Comparison of ENCODE assay signal across 8 cellular contexts in the genomic region with DNA sequence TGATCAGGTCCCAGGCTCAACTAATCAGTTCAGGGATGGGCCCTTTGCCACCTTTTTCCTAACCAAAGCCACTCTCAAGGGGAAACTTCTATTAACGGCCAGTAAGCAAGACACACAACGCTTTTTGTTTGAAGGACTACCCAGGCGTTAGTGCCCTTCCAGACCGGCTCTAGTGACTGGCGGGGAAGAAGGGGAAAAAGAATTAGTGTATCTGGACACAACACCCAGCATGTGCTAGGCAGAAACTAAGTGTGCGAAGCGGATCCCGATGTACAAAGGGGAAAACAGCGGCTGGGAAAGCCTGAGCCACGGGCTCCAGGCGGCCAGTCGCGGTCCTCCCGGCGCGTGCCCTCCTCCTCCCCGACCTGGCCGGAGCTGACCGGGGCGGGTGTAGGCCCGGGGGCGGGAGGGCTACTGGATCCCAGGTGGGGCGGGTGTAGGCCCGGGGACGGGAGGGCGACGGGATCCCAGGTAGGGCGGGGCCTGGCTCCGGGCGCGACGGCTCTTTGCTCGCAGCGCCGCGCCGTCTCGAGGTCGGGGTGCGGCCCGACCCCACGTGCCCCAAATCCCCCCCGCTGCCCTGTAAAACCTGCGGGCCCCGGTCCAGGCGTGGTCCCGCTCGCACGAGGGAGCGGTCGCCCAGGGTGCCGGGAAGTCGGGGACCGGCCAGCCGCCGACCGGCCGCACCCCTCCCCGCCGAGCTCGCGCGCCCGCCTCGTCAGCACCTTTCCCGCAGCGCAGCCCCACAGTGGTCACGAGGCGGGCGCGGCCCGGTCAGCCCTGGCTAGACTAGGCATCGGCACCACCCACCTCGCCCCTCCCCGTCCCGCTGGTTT. TPM values are rescaled to one million over a fixed set of nuclear protein-coding genes. Genes with fewer than 3 reads are reported as not detected.
DNase-seq lines count a peak whose midpoint lies in the region; ATAC-seq and TF ChIP-seq lines count a peak whose summit lies in the region.

No MANE protein-coding gene starts in this region.

- CTCF ChIA-PET in HEK293T (lab: Yijun Ruan, JAX) = interaction anchor here (1.2 kb wide), 1 partner anchor 228 kb away, joined by 4 read pairs; a partner anchor contains a TSS

- peak; percentile 68 to 72 (median 69) for DNase-seq in activated CD4-positive, CD25-positive, alpha-beta regulatory T cell (lab: John Stamatoyannopoulos, UW)
- no peak for DNase-seq in activated CD4-positive, CD25-positive, alpha-beta regulatory T cell treated with anti-CD3 and anti-CD28 coated beads, Interleukin-2, amount 50 U/mL, for 72 hours
- no peak for DNase-seq in HEK293T (ENCODE audit: extremely low spot score)
- DNase-seq in NCI-H1092 (lab: John Stamatoyannopoulos, UW) = peak; percentile 20
- DNase-seq in activated T-helper 1 cell treated with anti-CD3 and anti-CD28 coated beads, Interleukin-12 subunit alpha, Interleukin-12 subunit beta, Interleukin-2, Interleukin-4 antibody, amounts not matched to agents 30 ng/mL and 10 ng/mL and 1 ng/mL, durations not matched to agents 14 hours and 24 hours and 36 hours (ENCODE audit: low spot score) = no peak
- DNase-seq in foreskin keratinocyte = peak in 1 of 2 donors; percentile 68
- peak in 33 of 56 donors; percentile 36 to 85 (median 67) for DNase-seq in nucleus accumbens (lab: John Stamatoyannopoulos, UW)
- DNase-seq in GDM1 (lab: John Stamatoyannopoulos, UW) = no peak

- TF ChIP-seq CTCF in foreskin keratinocyte (conservative IDR thresholded peaks at IDR 0.05) = no peak

- peaks cover 15% of the 10 kb centered on the region for H3K4me1 ChIP-seq in foreskin keratinocyte

- no peaks in the 10 kb centered on the region for H3K9me3 Mint-ChIP-seq in activated T-helper 1 cell treated with anti-CD3 and anti-CD28 coated beads, Interleukin-12 subunit alpha, Interleukin-12 subunit beta, Interleukin-2, Interleukin-4 antibody, amounts not matched to agents 30 ng/mL and 10 ng/mL and 1 ng/mL, durations not matched to agents 14 hours and 24 hours and 36 hours

- intact Hi-C loops in activated T-helper 1 cell treated with anti-CD3 and anti-CD28 coated beads, Interleukin-12 subunit alpha, Interleukin-12 subunit beta, Interleukin-2, Interleukin-4 antibody, amounts not matched to agents 30 ng/mL and 10 ng/mL and 1 ng/mL, durations not matched to agents 14 hours and 24 hours and 36 hours (cut with micrococcal nuclease) = loop anchor here (1.0 to 10.0 kb wide), 13 partner anchors 9 to 498 kb away; a partner anchor contains a TSS

- POLR2A ChIA-PET in HEK293T (lab: Yijun Ruan, JAX) = interaction anchor here (0.7 to 5.7 kb wide), 19 partner anchors 9 to 228 kb away, joined by 3 to 62 read pairs (median 6); a partner anchor contains a TSS

- H3K4me3 Mint-ChIP-seq in activated T-helper 1 cell treated with anti-CD3 and anti-CD28 coated beads, Interleukin-12 subunit alpha, Interleukin-12 subunit beta, Interleukin-2, Interleukin-4 antibody, amounts not matched to agents 30 ng/mL and 10 ng/mL and 1 ng/mL, durations not matched to agents 14 hours and 24 hours and 36 hours = peak overlapping the region; percentile 88

- peak overlapping the region; percentile 97 for H3K27ac Mint-ChIP-seq in activated T-helper 1 cell treated with anti-CD3 and anti-CD28 coated beads, Interleukin-12 subunit alpha, Interleukin-12 subunit beta, Interleukin-2, Interleukin-4 antibody, amounts not matched to agents 30 ng/mL and 10 ng/mL and 1 ng/mL, durations not matched to agents 14 hours and 24 hours and 36 hours

- H3K36me3 Mint-ChIP-seq in activated T-helper 1 cell treated with anti-CD3 and anti-CD28 coated beads, Interleukin-12 subunit alpha, Interleukin-12 subunit beta, Interleukin-2, Interleukin-4 antibody, amounts not matched to agents 30 ng/mL and 10 ng/mL and 1 ng/mL, durations not matched to agents 14 hours and 24 hours and 36 hours (ENCODE audit: low read depth) = peaks cover 4% of the 10 kb centered on the region

- no peaks in the 10 kb centered on the region for H3K27me3 ChIP-seq in foreskin keratinocyte

- peak; percentile 55 for ATAC-seq in foreskin keratinocyte

- H3K27ac ChIP-seq in foreskin keratinocyte = peak overlapping the region; percentile 86

- H3K4me1 Mint-ChIP-seq in activated T-helper 1 cell treated with anti-CD3 and anti-CD28 coated beads, Interleukin-12 subunit alpha, Interleukin-12 subunit beta, Interleukin-2, Interleukin-4 antibody, amounts not matched to agents 30 ng/mL and 10 ng/mL and 1 ng/mL, durations not matched to agents 14 hours and 24 hours and 36 hours (ENCODE audit: low read depth) = peaks cover 61% of the 10 kb centered on the region

- H3K27me3 Mint-ChIP-seq in activated T-helper 1 cell treated with anti-CD3 and anti-CD28 coated beads, Interleukin-12 subunit alpha, Interleukin-12 subunit beta, Interleukin-2, Interleukin-4 antibody, amounts not matched to agents 30 ng/mL and 10 ng/mL and 1 ng/mL, durations not matched to agents 14 hours and 24 hours and 36 hours (ENCODE audit: insufficient read depth) = no peaks in the 10 kb centered on the region

TF ChIP-seq in HEK293T, 16 proteins besides CTCF, POLR2A, EP300 and RAD21:
- TF ChIP-seq L3MBTL2 (conservative IDR thresholded peaks at IDR 0.05) (peak; percentile 84), TARDBP (IDR thresholded peaks at IDR 0.05) (no peak)
TF ChIP-seq in HEK293T: peak in this region for 1.

RNA-seq across cellular contexts. Expression of a gene that starts 48.8 kb away (rescaled TPM):
- total RNA-seq in activated T-helper 1 cell treated with anti-CD3 and anti-CD28 coated beads, Interleukin-12 subunit alpha, Interleukin-12 subunit beta, Interleukin-2, Interleukin-4 antibody, amounts not matched to agents 30 ng/mL and 10 ng/mL and 1 ng/mL, durations not matched to agents 14 hours and 24 hours and 36 hours = 21.6 and 24.1 TPM in 2 replicates
- total RNA-seq in foreskin keratinocyte = 9.3 and 10.0 TPM in 2 replicates
- polyA plus RNA-seq in foreskin keratinocyte = 4.6 and 4.8 TPM in 2 replicates

RNA-seq across cellular contexts. Expression of a gene that starts 54.7 kb away (rescaled TPM):
- 426 and 427 TPM in 2 replicates for total RNA-seq in activated T-helper 1 cell treated with anti-CD3 and anti-CD28 coated beads, Interleukin-12 subunit alpha, Interleukin-12 subunit beta, Interleukin-2, Interleukin-4 antibody, amounts not matched to agents 30 ng/mL and 10 ng/mL and 1 ng/mL, durations not matched to agents 14 hours and 24 hours and 36 hours
- total RNA-seq in foreskin keratinocyte = 115 and 138 TPM in 2 replicates
- polyA plus RNA-seq in foreskin keratinocyte = 288 and 309 TPM in 2 replicates

Comparison
In these comparisons a context has a peak if more than half of its experiments do, and no peak if none do; other contexts are left out.
1. DNase-seq: peak in activated CD4-positive, CD25-positive, alpha-beta regulatory T cell (4 of 4), NCI-H1092 (single experiment) and nucleus accumbens (33 of 56); none in activated CD4-positive, CD25-positive, alpha-beta regulatory T cell treated with anti-CD3 and anti-CD28 coated beads, Interleukin-2, amount 50 U/mL, for 72 hours (single experiment), HEK293T (single experiment), activated T-helper 1 cell treated with anti-CD3 and anti-CD28 coated beads, Interleukin-12 subunit alpha, Interleukin-12 subunit beta, Interleukin-2, Interleukin-4 antibody, amounts not matched to agents 30 ng/mL and 10 ng/mL and 1 ng/mL, durations not matched to agents 14 hours and 24 hours and 36 hours (single experiment) and GDM1 (single experiment).